In genomic region chr11:117457835-117458234, GRCh38 we compare ENCODE assay signal across 1 cellular context.
TF ChIP-seq lines count a peak whose summit lies in the region.

No MANE protein-coding gene starts in this region.

TF ChIP-seq in K562, 482 proteins besides CTCF, POLR2A, EP300 and RAD21 (continued from another document):
- TF ChIP-seq DEAF1 (CRISPR knock-in tag; IDR thresholded peaks at IDR 0.05): no peak
- no peak for TF ChIP-seq MED1 (CRISPR knock-in tag; IDR thresholded peaks at IDR 0.05; ENCODE audit: borderline replicate concordance)
